7 cellular contexts compared by ENCODE assay signal in the genomic region with DNA sequence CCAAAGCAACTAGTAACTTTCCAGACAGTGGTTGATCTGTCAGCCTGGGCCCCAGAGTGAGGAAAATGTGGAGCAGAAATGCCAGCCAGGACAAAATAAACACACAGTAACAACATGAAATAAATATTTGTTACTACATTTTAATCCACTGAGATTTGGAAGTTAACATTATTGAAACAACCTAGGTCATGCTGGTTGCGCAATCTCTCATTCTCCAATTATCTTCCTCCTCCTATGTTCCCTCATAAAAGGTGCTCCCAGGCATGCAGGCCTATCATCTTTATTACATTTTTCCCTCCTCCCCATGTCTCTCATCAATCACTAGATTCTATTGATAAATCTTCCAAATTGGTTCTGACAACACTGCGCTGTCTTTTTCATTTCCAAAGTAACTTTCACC.
"Had no signal": no experiment of that assay in that cellular context is flagged by ENCODE, and none has a peak within 500 bp of the region (broad histone marks: within the 10 kb centered on the region; RNA-seq: fewer than 3 reads in every experiment).

No MANE protein-coding gene starts in this region.

- H3K9ac ChIP-seq: KMS-11 had no signal

- ATAC-seq: GM23338 had no signal

- H2AFZ ChIP-seq: GM23338 had no signal

- H3K9me3 ChIP-seq: HAP-1 had no signal

- H3K4me3 ChIP-seq: GM23338, HAP-1 had no signal

- H3K4me1 ChIP-seq: HAP-1 had no signal

- DNase-seq: H7, Karpas-422, KBM-7 had no signal

- H3K27ac ChIP-seq: HL-60, KMS-11 had no signal

- H3K4me2 ChIP-seq: GM23338, KMS-11 had no signal

- H3K36me3 ChIP-seq: HAP-1 had no signal
